Comparison of ENCODE assay signal across 14 cellular contexts in the genomic region with DNA sequence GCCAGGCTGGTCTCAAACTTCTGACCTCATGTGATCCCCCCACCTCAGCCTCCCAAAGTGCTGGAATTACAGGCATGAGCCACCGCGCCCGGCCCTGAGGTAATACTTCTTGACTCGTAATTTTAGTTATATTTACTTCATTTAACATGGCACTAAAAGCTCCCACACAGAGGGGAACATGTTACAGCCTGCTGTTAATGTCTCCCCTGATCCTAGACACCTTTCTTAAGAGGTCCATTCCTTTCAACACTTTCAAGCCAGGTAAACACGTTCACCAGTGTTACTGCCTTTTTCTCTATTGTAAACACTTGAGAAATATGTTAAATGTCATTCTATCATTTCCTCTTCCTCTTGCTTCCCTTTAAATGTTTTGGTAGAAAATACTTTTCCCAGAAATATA.
DNase-seq lines count a peak whose midpoint lies in the region; ATAC-seq, FAIRE-seq and TF ChIP-seq lines count a peak whose summit lies in the region.
"Had no signal": no experiment of that assay in that cellular context is flagged by ENCODE, and none has a peak within 500 bp of the region (broad histone marks: within the 10 kb centered on the region; RNA-seq: fewer than 3 reads in every experiment).

No MANE protein-coding gene starts in this region.

- H4K5ac ChIP-seq in IMR-90 (ENCODE audit: low read depth, low read length) = no peak overlapping the region

- H3K4me2 ChIP-seq in IMR-90 (ENCODE audit: low read depth, low read length) = no peak overlapping the region

- dilution Hi-C loops in IMR-90 (cut with HindIII; ENCODE audit: low sequenced_read_pairs, unreplicated experiment) = no loop called here

- H2BK120ac ChIP-seq in IMR-90 (ENCODE audit: low read depth, low read length) = peak overlapping the region; percentile 65; the same call in 1 of the 2 replicates

- H3K27ac Mint-ChIP-seq in Calu3 (ENCODE audit: unreplicated experiment) (peak overlapping the region; percentile 66), brain (peak overlapping the region in 3 of 5 experiments; percentile 69 to 89 (median 85)), natural killer cell (no peak overlapping the region)
- H3K27ac Mint-ChIP-seq in CD8-positive, alpha-beta memory T cell = no peak overlapping the region

- intact Hi-C loops in Calu3 (cut with micrococcal nuclease; ENCODE audit: unreplicated experiment) (loop anchor here (5.0 kb wide), 1 partner anchor 83 kb away; no protein-coding TSS in a partner anchor), IMR-90 (cut with micrococcal nuclease) (no loop called here), natural killer cell (cut with micrococcal nuclease) (loop anchor here (2.0 kb wide), 1 partner anchor 73 kb away; no protein-coding TSS in a partner anchor)

- FAIRE-seq in islet of Langerhans (lab: Jason Lieb, UNC) = peak; percentile 66

- no peak overlapping the region for H2BK5ac ChIP-seq in IMR-90 (ENCODE audit: low read depth, low read length, poor library complexity, severe bottlenecking)

- no peak overlapping the region for H3K4me3 ChIP-seq in IMR-90 (ENCODE audit: insufficient read depth, low read depth, low read length)
- no peak overlapping the region for H3K4me3 ChIP-seq in CD8-positive, alpha-beta memory T cell (ENCODE audit: low read length)
- H3K4me3 ChIP-seq: HAP-1 had no signal

- H3K4me1 ChIP-seq in IMR-90 (ENCODE audit: control insufficient read depth, insufficient read depth, low read length) = peaks cover 5% of the 10 kb centered on the region
- H3K4me1 ChIP-seq in CD8-positive, alpha-beta memory T cell (ENCODE audit: insufficient read depth, low read length) = no peaks in the 10 kb centered on the region
- H3K4me1 ChIP-seq: HAP-1 had no signal

- H3K27ac ChIP-seq in IMR-90 (ENCODE audit: insufficient read depth, low read length) = no peak overlapping the region
- no peak overlapping the region for H3K27ac ChIP-seq in CD8-positive, alpha-beta memory T cell (ENCODE audit: low read depth, low read length)
- H3K27ac ChIP-seq: C4-2B had no signal

- peaks cover 36% of the 10 kb centered on the region for H3K4me1 Mint-ChIP-seq in Calu3 (ENCODE audit: low read depth, unreplicated experiment)
- peaks cover 18% of the 10 kb centered on the region for H3K4me1 Mint-ChIP-seq in brain
- H3K4me1 Mint-ChIP-seq in natural killer cell = no peaks in the 10 kb centered on the region
- no peaks in the 10 kb centered on the region for H3K4me1 Mint-ChIP-seq in CD8-positive, alpha-beta memory T cell

- POLR2A ChIA-PET in IMR-90 (lab: Charles Lee; ENCODE audit: unreplicated experiment) = no interaction called here
- POLR2A ChIA-PET in CD8-positive, alpha-beta memory T cell (lab: Charles Lee) = no interaction called here

- 0 out of 2 replicates have a peak overlapping the region, but pooled peaks have one; percentile 43 for H3K18ac ChIP-seq in IMR-90 (ENCODE audit: low read depth, low read length)

- no peak overlapping the region; the same call in 1 of the 2 replicates for H4K91ac ChIP-seq in IMR-90 (ENCODE audit: insufficient read depth, low read depth, low read length)

- no peak for TF ChIP-seq RAD21 in IMR-90 (IDR thresholded peaks at IDR 0.05; ENCODE audit: low read length)

- H3K27me3 ChIP-seq in IMR-90 (ENCODE audit: control insufficient read depth, insufficient read depth, low read length) = no peaks in the 10 kb centered on the region
- H3K27me3 ChIP-seq in CD8-positive, alpha-beta memory T cell (ENCODE audit: insufficient read depth, low read length, poor library complexity, severe bottlenecking) = no peaks in the 10 kb centered on the region

- no peak overlapping the region for H2AK9ac ChIP-seq in IMR-90 (replicated peaks; ENCODE audit: low read depth, low read length, poor library complexity)

- in situ Hi-C loops in IMR-90 (cut with MboI; ENCODE audit: low sequenced_read_pairs) = no loop called here

- peak overlapping the region; percentile 50; the same call in 1 of the 2 replicates for H3K4ac ChIP-seq in IMR-90 (ENCODE audit: low read depth, low read length)

- TF ChIP-seq CTCF in Calu3 (IDR thresholded peaks at IDR 0.05; ENCODE audit: unreplicated experiment) = no peak
- no peak for TF ChIP-seq CTCF in IMR-90 (conservative IDR thresholded peaks at IDR 0.05; ENCODE audit: low read depth, low read length)
- no peak for TF ChIP-seq CTCF in brain (conservative IDR thresholded peaks at IDR 0.05)
- no peak for TF ChIP-seq CTCF in natural killer cell (IDR thresholded peaks at IDR 0.05)

- no CpG with 5 or more reads among the region's 5 CpGs for WGBS in IMR-90 (ENCODE audit: extremely low coverage in 2 of 2, insufficient read length in 1 of 2), 2 experiments

- H3K9ac ChIP-seq in IMR-90 (ENCODE audit: low read depth, low read length) = no peak overlapping the region

- peak overlapping the region; percentile 88 for H2BK20ac ChIP-seq in IMR-90 (ENCODE audit: low read depth, low read length)

- H3K4me3 Mint-ChIP-seq in Calu3 (ENCODE audit: low read depth, unreplicated experiment) = no peak overlapping the region
- no peak overlapping the region for H3K4me3 Mint-ChIP-seq in brain
- H3K4me3 Mint-ChIP-seq in natural killer cell = no peak overlapping the region
- H3K4me3 Mint-ChIP-seq in CD8-positive, alpha-beta memory T cell = no peak overlapping the region

- no peak for ATAC-seq in IMR-90 (ENCODE audit: low read depth)
- no peak for ATAC-seq in natural killer cell

- no peaks in the 10 kb centered on the region for H3K36me3 ChIP-seq in IMR-90 (ENCODE audit: control insufficient read depth, insufficient read depth, low read length)
- H3K36me3 ChIP-seq in CD8-positive, alpha-beta memory T cell (ENCODE audit: insufficient read depth, low read length) = no peaks in the 10 kb centered on the region
- H3K36me3 ChIP-seq: HAP-1 had no signal

- peak overlapping the region in 1 of 2 experiments; percentile 52; a peak in 1 of 4 replicates for H4K8ac ChIP-seq in IMR-90 (ENCODE audit: low read depth in 2 of 2, low read length in 2 of 2)

- no peak for TF ChIP-seq POLR2A in IMR-90 (IDR thresholded peaks at IDR 0.05; ENCODE audit: low read depth, low read length)

- no TSS peak for BruUV-seq in Calu3 (replicated peaks; lab: Mats Ljungman, UMichigan)
- no TSS peak for BruUV-seq in IMR-90 (replicated peaks; lab: Mats Ljungman, UMichigan)

- no peak overlapping the region for H2AFZ ChIP-seq in IMR-90 (replicated peaks; ENCODE audit: low read length, poor library complexity)

- H3K9me3 Mint-ChIP-seq in Calu3 (ENCODE audit: low read depth, unreplicated experiment) = no peaks in the 10 kb centered on the region
- peaks cover 0 to 3% (median 0%) of the 10 kb centered on the region in 5 experiments for H3K9me3 Mint-ChIP-seq in brain
- no peaks in the 10 kb centered on the region for H3K9me3 Mint-ChIP-seq in natural killer cell
- no peaks in the 10 kb centered on the region for H3K9me3 Mint-ChIP-seq in CD8-positive, alpha-beta memory T cell

- H3K9me1 ChIP-seq in IMR-90 (ENCODE audit: insufficient read depth, low read length) = peaks cover 6% of the 10 kb centered on the region

- peak overlapping the region; percentile 85; the same call in 1 of the 3 replicates for H2BK15ac ChIP-seq in IMR-90 (ENCODE audit: low read depth, low read length)

- H3K27me3 Mint-ChIP-seq in Calu3 (ENCODE audit: unreplicated experiment) (no peaks in the 10 kb centered on the region), brain (no peaks in the 10 kb centered on the region), natural killer cell (ENCODE audit: low read depth in 2 of 2) (peaks cover 0 to 3% of the 10 kb centered on the region in 2 donors)
- H3K27me3 Mint-ChIP-seq in CD8-positive, alpha-beta memory T cell = peaks cover 12 to 23% of the 10 kb centered on the region in 2 donors

- 0 out of 2 replicates have a peak overlapping the region, but pooled peaks have one; percentile 23 for H2AK5ac ChIP-seq in IMR-90 (ENCODE audit: low read depth, low read length)

- H3K56ac ChIP-seq in IMR-90 (ENCODE audit: extremely low read depth, insufficient read depth, low read length) = no peak overlapping the region

- H3K79me1 ChIP-seq in IMR-90 (ENCODE audit: low read depth in 1 of 2, low read length in 2 of 2) = peaks cover 0 to 4% of the 10 kb centered on the region in 2 experiments; a peak in 1 of 4 replicates

- CTCF ChIA-PET in Calu3 (lab: Charles Lee) (no interaction called here), IMR-90 (lab: Yijun Ruan, JAX) (no interaction called here)
- CTCF ChIA-PET in CD8-positive, alpha-beta memory T cell (lab: Charles Lee) = no interaction called here

- no peak for DNase-seq in Calu3
- no peak for DNase-seq in IMR-90
- no peak for DNase-seq in stimulated activated CD4-positive, alpha-beta T cell treated with anti-CD3 and anti-CD28 coated beads, Interleukin-2, amount 100 ng/mL, for 48 hours
- DNase-seq in natural killer cell = no peak
- no peak for DNase-seq in CD8-positive, alpha-beta memory T cell
- no peak for DNase-seq in NCI-H187 treated with DMSO at 0.1 percent for 48 hours (lab: John Stamatoyannopoulos, UW)
- DNase-seq: KBM-7, NCI-H1436 treated with DMSO at 0.1 percent for 48 hours, NCI-H2107, NCI-H526 treated with DMSO at 0.1 percent for 48 hours had no signal

- no peaks in the 10 kb centered on the region for H3K9me3 ChIP-seq in IMR-90 (ENCODE audit: control insufficient read depth, insufficient read depth, low read length)
- no peaks in the 10 kb centered on the region for H3K9me3 ChIP-seq in CD8-positive, alpha-beta memory T cell (ENCODE audit: low read length)
- H3K9me3 ChIP-seq: HAP-1 had no signal

- peak overlapping the region; percentile 82; the same call in 1 of the 2 replicates for H3K23ac ChIP-seq in IMR-90 (ENCODE audit: low read depth, low read length)

- no peaks in the 10 kb centered on the region for H4K20me1 ChIP-seq in IMR-90 (ENCODE audit: insufficient read depth, low read length)

- no peak overlapping the region for H3K14ac ChIP-seq in IMR-90 (replicated peaks; ENCODE audit: low read depth, low read length)

- H3K36me3 Mint-ChIP-seq in Calu3 (ENCODE audit: insufficient read depth, unreplicated experiment) (no peaks in the 10 kb centered on the region), brain (no peaks in the 10 kb centered on the region), natural killer cell (no peaks in the 10 kb centered on the region)
- H3K36me3 Mint-ChIP-seq in CD8-positive, alpha-beta memory T cell = no peaks in the 10 kb centered on the region

TF ChIP-seq in IMR-90, 13 proteins besides CTCF, POLR2A, EP300 and RAD21 (continues in another document):
- no peak for TF ChIP-seq RCOR1 (IDR thresholded peaks at IDR 0.05; ENCODE audit: insufficient replicate concordance, low read length)
- no peak for TF ChIP-seq SMC3 (IDR thresholded peaks at IDR 0.05; ENCODE audit: low read depth, low read length)
- TF ChIP-seq FOS (IDR thresholded peaks at IDR 0.05; ENCODE audit: low read depth, low read length) = no peak
- TF ChIP-seq, protein P1, sequence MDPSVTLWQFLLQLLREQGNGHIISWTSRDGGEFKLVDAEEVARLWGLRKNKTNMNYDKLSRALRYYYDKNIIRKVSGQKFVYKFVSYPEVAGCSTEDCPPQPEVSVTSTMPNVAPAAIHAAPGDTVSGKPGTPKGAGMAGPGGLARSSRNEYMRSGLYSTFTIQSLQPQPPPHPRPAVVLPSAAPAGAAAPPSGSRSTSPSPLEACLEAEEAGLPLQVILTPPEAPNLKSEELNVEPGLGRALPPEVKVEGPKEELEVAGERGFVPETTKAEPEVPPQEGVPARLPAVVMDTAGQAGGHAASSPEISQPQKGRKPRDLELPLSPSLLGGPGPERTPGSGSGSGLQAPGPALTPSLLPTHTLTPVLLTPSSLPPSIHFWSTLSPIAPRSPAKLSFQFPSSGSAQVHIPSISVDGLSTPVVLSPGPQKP (IDR thresholded peaks at IDR 0.05; ENCODE audit: borderline replicate concordance, low read depth, low read length) = no peak

Comparison
In these comparisons a context has a peak if more than half of its experiments do, and no peak if none do; other contexts are left out.
1. H3K27ac Mint-ChIP-seq: peak in Calu3 (single experiment) and brain (3 of 5); none in natural killer cell (0 of 2) and CD8-positive, alpha-beta memory T cell (0 of 8).